In the genomic region with DNA sequence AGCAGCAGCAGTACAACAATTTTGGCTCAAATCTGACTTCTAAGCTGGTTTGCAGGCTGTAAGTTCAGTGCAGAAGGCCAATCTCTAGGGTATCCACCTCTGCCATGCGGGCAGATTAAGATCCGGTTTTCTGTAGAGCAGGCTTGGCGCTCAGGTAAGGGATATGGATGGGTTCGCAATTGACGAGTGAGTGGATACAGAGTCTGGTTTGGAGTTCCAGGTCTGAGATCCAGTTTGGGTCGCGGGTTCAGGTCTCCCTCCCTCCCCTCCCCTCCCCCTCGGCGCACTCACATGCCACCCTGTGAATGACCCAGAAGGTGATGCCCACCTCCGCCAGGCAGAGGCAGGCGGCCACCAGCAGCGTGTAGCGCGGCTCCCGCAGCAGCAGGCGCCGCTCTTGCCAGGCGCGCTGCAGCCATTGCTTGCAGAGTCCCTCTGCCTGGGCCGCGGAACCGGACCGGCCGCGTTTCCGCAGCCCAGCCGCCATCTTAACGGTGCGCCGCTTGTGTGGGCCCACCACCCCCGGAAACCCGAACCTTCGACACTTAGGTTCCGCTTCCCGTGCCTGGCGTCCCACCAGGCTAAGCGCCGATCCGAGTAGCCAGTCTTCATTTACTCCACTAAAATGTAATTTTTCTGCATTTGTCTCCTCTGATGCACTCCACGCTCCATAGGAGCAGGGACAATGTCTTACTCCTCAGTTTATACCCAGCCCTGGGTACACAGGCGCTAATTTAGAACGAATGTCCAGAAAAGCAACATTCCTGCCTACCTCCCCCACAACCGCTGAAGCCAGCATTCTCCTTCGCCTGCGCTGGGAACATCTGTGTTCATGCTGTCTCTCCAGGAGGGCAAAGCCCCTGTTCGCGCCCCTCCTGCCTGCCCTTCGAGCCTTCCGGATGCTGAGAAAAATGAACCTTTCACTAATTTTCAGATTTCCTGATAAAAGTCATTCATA, we compare ENCODE assay signal across 8 cellular contexts. TPM values are rescaled to one million over a fixed set of nuclear protein-coding genes. Genes with fewer than 3 reads are reported as not detected.
DNase-seq lines count a peak whose midpoint lies in the region; ATAC-seq and TF ChIP-seq lines count a peak whose summit lies in the region.

A gene (minus strand): TSS at position 509 of the 958 bp plus-strand sequence. CDS start 22 bp downstream, at position 487.

- peaks cover 0 to 27% of the 10 kb centered on the region in 2 donors for H3K4me1 ChIP-seq in left lung

- no peaks in the 10 kb centered on the region for H3K27me3 ChIP-seq in left lung

- CTCF ChIA-PET in AG04449 (lab: Yijun Ruan, JAX) = interaction anchor here (1.0 to 3.9 kb wide), 13 partner anchors 11 to 361 kb away, joined by 3 to 48 read pairs (median 8); a partner anchor contains a TSS

- POLR2A ChIA-PET in AG04449 (lab: Yijun Ruan, JAX) = no interaction called here

- intact Hi-C loops in left lung (cut with DNase I) = no loop called here

- DNase-seq in AG04449 (ENCODE audit: low read depth, low spot score) (peak; percentile 29), NCI-H460 (ENCODE audit: extremely low read depth, low read depth) (peak; percentile 78), dedifferentiated amniotic fluid mesenchymal stem cell (ENCODE audit: extremely low spot score) (peak; percentile 81), left lung (peak; percentile 85 to 93)
- DNase-seq in activated CD4-positive, alpha-beta T cell treated with anti-CD3 and anti-CD28 coated beads, Interleukin-2, amount 50 U/mL, for 1 hour = peak; percentile 83
- peak; percentile 90 to 91 for DNase-seq in stimulated activated CD4-positive, alpha-beta T cell treated with anti-CD3 and anti-CD28 coated beads, Interleukin-2, amount 100 ng/mL, for 24 hours

- peaks cover 0 to 21% of the 10 kb centered on the region in 2 donors for H3K36me3 ChIP-seq in left lung

- ATAC-seq in GM18867 (IDR thresholded peaks at IDR 0.05; ENCODE audit: unreplicated experiment) (peak; percentile 46), HG03159 (IDR thresholded peaks at IDR 0.05; ENCODE audit: unreplicated experiment) (peak; percentile 50), left lung (peak; percentile 85)

- no peak for TF ChIP-seq CTCF in AG04449 (IDR thresholded peaks at IDR 0.05; ENCODE audit: insufficient read depth, low read length, missing control alignments)
- TF ChIP-seq CTCF in left lung (IDR thresholded peaks at IDR 0.05) = no peak

- H3K4me3 ChIP-seq in AG04449 (ENCODE audit: low read depth, low read length) = peak within 1 kb of the TSS; percentile 87
- peak within 1 kb of the TSS; percentile 69 to 72 for H3K4me3 ChIP-seq in left lung

- H3K27ac ChIP-seq in left lung = peak within 1 kb of the TSS; percentile 73 to 91

- H3K9me3 ChIP-seq in left lung = no peaks in the 10 kb centered on the region

RNA-seq across cellular contexts. Expression of the gene that starts here (rescaled TPM):
- 50.7 and 52.9 TPM in 2 replicates for total RNA-seq in NCI-H460 (2014; rRNA removed; shearing (Covaris generic))
- 96.3 and 132 TPM in 2 replicates for polyA plus RNA-seq in NCI-H460 (2014; cell fraction: nucleus; rRNA removed)
- 10 to 100 TPM; 35.3 to 57.2 TPM for total RNA-seq in left lung

Comparison
In these comparisons a context has a peak if more than half of its experiments do, and no peak if none do; other contexts are left out.
1. Peak in every context shown above with its lines: DNase-seq, ATAC-seq, H3K4me3 ChIP-seq and H3K27ac ChIP-seq.
2. DNase-seq: peak in every context shown above with its lines; median percentile 90 in stimulated activated CD4-positive, alpha-beta T cell treated with anti-CD3 and anti-CD28 coated beads, Interleukin-2, amount 100 ng/mL, for 24 hours; 89 in left lung; 83 in activated CD4-positive, alpha-beta T cell treated with anti-CD3 and anti-CD28 coated beads, Interleukin-2, amount 50 U/mL, for 1 hour; 81 in dedifferentiated amniotic fluid mesenchymal stem cell; 78 in NCI-H460; 29 in AG04449.